ENCODE assay signal across 1 cellular context in the genomic region with DNA sequence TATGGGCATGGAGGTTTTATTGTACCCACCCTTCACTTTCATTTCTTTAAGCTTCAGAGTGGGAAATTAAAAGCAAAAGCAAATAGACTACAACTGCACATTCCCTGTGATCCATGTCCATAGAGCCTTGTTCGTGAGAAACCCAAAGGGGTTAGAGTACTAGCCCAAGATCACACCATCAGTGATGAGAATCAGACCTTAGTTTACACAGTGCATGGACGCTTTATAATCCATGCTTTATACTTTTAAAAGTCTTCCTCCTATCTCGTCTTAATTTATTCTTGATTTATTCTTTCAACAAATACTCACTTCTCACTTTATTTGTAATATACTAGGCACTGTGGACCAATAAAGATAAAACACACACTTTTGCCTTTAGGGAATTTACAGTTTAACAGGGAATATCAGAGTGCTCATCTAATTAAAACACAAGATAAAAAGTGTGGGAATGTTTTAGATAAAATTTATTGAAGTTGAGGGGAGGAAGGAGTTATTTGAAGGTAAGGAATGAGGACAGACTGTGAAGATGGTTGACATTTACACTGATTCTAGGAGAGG.
TF ChIP-seq lines count a peak whose summit lies in the region.

No MANE protein-coding gene starts in this region.

TF ChIP-seq in IMR-90, 13 proteins besides CTCF, POLR2A, EP300 and RAD21 (continued from another document):
- TF ChIP-seq, protein P1, sequence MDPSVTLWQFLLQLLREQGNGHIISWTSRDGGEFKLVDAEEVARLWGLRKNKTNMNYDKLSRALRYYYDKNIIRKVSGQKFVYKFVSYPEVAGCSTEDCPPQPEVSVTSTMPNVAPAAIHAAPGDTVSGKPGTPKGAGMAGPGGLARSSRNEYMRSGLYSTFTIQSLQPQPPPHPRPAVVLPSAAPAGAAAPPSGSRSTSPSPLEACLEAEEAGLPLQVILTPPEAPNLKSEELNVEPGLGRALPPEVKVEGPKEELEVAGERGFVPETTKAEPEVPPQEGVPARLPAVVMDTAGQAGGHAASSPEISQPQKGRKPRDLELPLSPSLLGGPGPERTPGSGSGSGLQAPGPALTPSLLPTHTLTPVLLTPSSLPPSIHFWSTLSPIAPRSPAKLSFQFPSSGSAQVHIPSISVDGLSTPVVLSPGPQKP (IDR thresholded peaks at IDR 0.05; ENCODE audit: borderline replicate concordance, low read depth, low read length): no peak
- TF ChIP-seq FOS (IDR thresholded peaks at IDR 0.05; ENCODE audit: low read depth, low read length) (no peak), RFX5 (IDR thresholded peaks at IDR 0.05; ENCODE audit: low read depth, low read length) (no peak)
